In genomic region chr1:38989979-38990378, GRCh38 we compare ENCODE assay signal across 9 cellular contexts. TPM values are rescaled to one million over a fixed set of nuclear protein-coding genes. Genes with fewer than 3 reads are reported as not detected.
DNase-seq lines count a peak whose midpoint lies in the region; ATAC-seq and TF ChIP-seq lines count a peak whose summit lies in the region.
"Had no signal": no experiment of that assay in that cellular context is flagged by ENCODE, and none has a peak within 500 bp of the region (broad histone marks: within the 10 kb centered on the region; RNA-seq: fewer than 3 reads in every experiment).

No MANE protein-coding gene starts in this region.

- H3K27me3 ChIP-seq in Caco-2 (replicated peaks; ENCODE audit: control insufficient read depth, insufficient read depth, low read length) (no peaks in the 10 kb centered on the region), OCI-LY3 (ENCODE audit: low read depth, low read length) (no peaks in the 10 kb centered on the region), dorsolateral prefrontal cortex (no peaks in the 10 kb centered on the region), neutrophil (no peaks in the 10 kb centered on the region)

- peaks cover 25% of the 10 kb centered on the region for H3K4me1 Mint-ChIP-seq in Caco-2 (ENCODE audit: low read depth, unreplicated experiment)

- POLR2A ChIA-PET in Caco-2 (lab: Charles Lee), result interaction anchor here (0.6 kb wide), 1 partner anchor 42 kb away, joined by 4 read pairs; no protein-coding TSS in a partner anchor

- DNase-seq in Caco-2, result no peak
- no peak for DNase-seq in dorsolateral prefrontal cortex
- DNase-seq in NCI-H187 treated with DMSO at 0.1 percent for 48 hours (lab: John Stamatoyannopoulos, UW), result no peak
- DNase-seq in NCI-H510A treated with DMSO at 0.1 percent for 48 hours (lab: John Stamatoyannopoulos, UW), result no peak
- no peak for DNase-seq in foreskin fibroblast

- no peak for ATAC-seq in GM18498 (IDR thresholded peaks at IDR 0.05; ENCODE audit: unreplicated experiment)

- peaks cover 40% of the 10 kb centered on the region for H3K79me2 ChIP-seq in OCI-LY3 (ENCODE audit: low read length)

- H3K4me2 ChIP-seq in OCI-LY3 (ENCODE audit: low read length), result peak overlapping the region; percentile 80

- H3K36me3 Mint-ChIP-seq in Caco-2 (ENCODE audit: insufficient read depth, unreplicated experiment), result peaks cover 27% of the 10 kb centered on the region

- peaks cover 24% of the 10 kb centered on the region for H4K20me1 ChIP-seq in OCI-LY3 (ENCODE audit: insufficient read depth, low read length)

- BruUV-seq in Caco-2 (replicated peaks; lab: Mats Ljungman, UMichigan), result TSS peak; percentile 72

- H3K36me3 ChIP-seq in Caco-2 (ENCODE audit: control insufficient read depth, insufficient read depth, low read length) (no peaks in the 10 kb centered on the region), OCI-LY3 (replicated peaks; ENCODE audit: low read depth, low read length) (peaks cover 11% of the 10 kb centered on the region), neutrophil (peaks cover 3% of the 10 kb centered on the region)

- peak overlapping the region; percentile 71 for H3K9ac ChIP-seq in OCI-LY3 (ENCODE audit: low read length)

- H3K4me1 ChIP-seq in Caco-2 (peaks cover 27% of the 10 kb centered on the region), OCI-LY3 (ENCODE audit: low read length) (peaks cover 15% of the 10 kb centered on the region), neutrophil (ENCODE audit: control insufficient read depth in 1 of 2, insufficient read depth in 1 of 2, low read depth in 1 of 2, low read length in 1 of 2) (peaks cover 17 to 22% of the 10 kb centered on the region in 2 experiments)

- H3K27ac Mint-ChIP-seq in Caco-2 (ENCODE audit: unreplicated experiment), result peak overlapping the region; percentile 66

- TF ChIP-seq CTCF in Caco-2 (IDR thresholded peaks at IDR 0.05; ENCODE audit: insufficient read depth in 1 of 2, low read depth in 1 of 2, low read length in 1 of 2, severe bottlenecking in 1 of 2, unreplicated experiment in 1 of 2), result no peak
- no peak for TF ChIP-seq CTCF in OCI-LY3 (IDR thresholded peaks at IDR 0.05; ENCODE audit: low read depth, low read length)
- no peak for TF ChIP-seq CTCF in dorsolateral prefrontal cortex (IDR thresholded peaks at IDR 0.05 in 54 of 56, conservative IDR thresholded peaks at IDR 0.05 in 2 of 56; ENCODE audit: low read depth in 1 of 56, partially characterized antibody in 56 of 56)
- no peak for TF ChIP-seq CTCF in neutrophil (IDR thresholded peaks at IDR 0.05)
- TF ChIP-seq CTCF in foreskin fibroblast (IDR thresholded peaks at IDR 0.05; ENCODE audit: low read depth, low read length), result no peak

- H3K9me3 ChIP-seq in Caco-2 (no peaks in the 10 kb centered on the region), OCI-LY3 (ENCODE audit: insufficient read depth, low read length) (no peaks in the 10 kb centered on the region), neutrophil (no peaks in the 10 kb centered on the region)

- H3K27me3 Mint-ChIP-seq in Caco-2 (ENCODE audit: insufficient read depth, unreplicated experiment), result no peaks in the 10 kb centered on the region

- intact Hi-C loops in Caco-2 (cut with micrococcal nuclease; ENCODE audit: unreplicated experiment) (loop anchor here (2.0 kb wide), 2 partner anchors 21 to 37 kb away; partner anchors contain the start of gene NDUFS5), dorsolateral prefrontal cortex (cut with DNase I) (loop anchor here (5.0 to 10.0 kb wide), 5 partner anchors 37 to 135 kb away; partner anchors contain the start of genes NDUFS5 (in 2 of the 2), MYCBP (in 1 of the 2) and RRAGC (in 1 of the 2))

- peak overlapping the region; percentile 90 for H3K4me3 Mint-ChIP-seq in Caco-2 (ENCODE audit: unreplicated experiment)

- H3K4me3 ChIP-seq in Caco-2 (ENCODE audit: low read depth, low read length) (no peak overlapping the region), OCI-LY3 (ENCODE audit: low read length) (peak overlapping the region; percentile 84), dorsolateral prefrontal cortex (peak overlapping the region in 34 of 59 donors; percentile 78 to 100 (median 94)), neutrophil (ENCODE audit: low read depth in 1 of 2, low read length in 1 of 2) (no peak overlapping the region), foreskin fibroblast (ENCODE audit: low read depth in 1 of 2, low read length in 2 of 2) (no peak overlapping the region)
- H3K4me3 ChIP-seq: lung had no signal

- CTCF ChIA-PET in Caco-2 (lab: Charles Lee), result interaction anchor here (0.5 kb wide), 1 partner anchor 26 kb away, joined by 3 read pairs; no protein-coding TSS in a partner anchor

- no peaks in the 10 kb centered on the region for H3K9me3 Mint-ChIP-seq in Caco-2 (ENCODE audit: unreplicated experiment)

- 0 out of 2 replicates have a peak overlapping the region, but pooled peaks have one; percentile 6 for H2AFZ ChIP-seq in OCI-LY3 (ENCODE audit: low read depth, low read length)

- peak overlapping the region; percentile 62 for H3K27ac ChIP-seq in OCI-LY3 (ENCODE audit: low read length)
- H3K27ac ChIP-seq in dorsolateral prefrontal cortex, result peak overlapping the region in 57 of 59 donors; percentile 6 to 99 (median 94)
- H3K27ac ChIP-seq in neutrophil, result peak overlapping the region; percentile 96

RNA-seq across cellular contexts. Expression of gene AKIRIN1, which starts 1.1 kb away (rescaled TPM):
- total RNA-seq in Caco-2 (2022) (59.4 and 68.4 TPM in 2 replicates), dorsolateral prefrontal cortex (100 to 1,000 TPM in 3 of 120 experiments, 10 to 100 TPM in 117; 53.3 to 106 (median 71.4) TPM)

RNA-seq across cellular contexts. Expression of gene NDUFS5, which starts 36.2 kb away (rescaled TPM):
- total RNA-seq in Caco-2 (2022) (176 and 192 TPM in 2 replicates), dorsolateral prefrontal cortex (100 to 1,000 TPM; 129 to 361 (median 263) TPM)

RNA-seq across cellular contexts. Expression of gene RHBDL2, which starts 48.3 kb away (rescaled TPM):
- not detected in 2 replicates for total RNA-seq in Caco-2 (2022)
- total RNA-seq in dorsolateral prefrontal cortex, result 10 to 100 TPM in 31 of 120 experiments, 1 to 10 TPM in 89; 1.0 to 34.7 (median 6.8) TPM

Comparison
In these comparisons a context has a peak if more than half of its experiments do, and no peak if none do; other contexts are left out.
1. H3K4me3 ChIP-seq: peak in OCI-LY3 (single experiment) and dorsolateral prefrontal cortex (34 of 59); none in Caco-2 (single experiment), neutrophil (0 of 2) and foreskin fibroblast (0 of 2).
2. Peak in every context shown above with its lines, with median percentiles within 50 percentile points of each other: H3K27ac ChIP-seq.